ENCODE assay signal across 8 cellular contexts in genomic region chr9:132407196-132407595, GRCh38. TPM values are rescaled to one million over a fixed set of nuclear protein-coding genes. Genes with fewer than 3 reads are reported as not detected.
DNase-seq lines count a peak whose midpoint lies in the region; ATAC-seq lines count a peak whose summit lies in the region.

No MANE protein-coding gene starts in this region.

- H3K27me3 Mint-ChIP-seq in T-helper 2 cell treated with Interferon-gamma antibody and Interleukin-4, amounts not matched to agents 5 μg/mL and 100 μg/mL, for 36 hours (ENCODE audit: low read depth): peaks cover 29% of the 10 kb centered on the region
- peaks cover 16% of the 10 kb centered on the region for H3K27me3 Mint-ChIP-seq in activated CD4-positive, alpha-beta memory T cell treated with anti-CD3 and anti-CD28 coated beads for 36 hours
- H3K27me3 Mint-ChIP-seq in immature natural killer cell (ENCODE audit: low read depth in 3 of 3): peaks cover 18 to 25% (median 21%) of the 10 kb centered on the region in 3 donors
- H3K27me3 Mint-ChIP-seq in stimulated activated naive B cell treated with anti-CD40 and anti-IgM and Interleukin-4, amounts not matched to agents 10 μg/mL and 1 μg/mL and 100 μg/mL, for 72 hours: peaks cover 3 to 13% of the 10 kb centered on the region in 2 donors

- H3K36me3 Mint-ChIP-seq in T-helper 2 cell treated with Interferon-gamma antibody and Interleukin-4, amounts not matched to agents 5 μg/mL and 100 μg/mL, for 36 hours (ENCODE audit: low read depth): peaks cover 24% of the 10 kb centered on the region
- H3K36me3 Mint-ChIP-seq in activated CD4-positive, alpha-beta memory T cell treated with anti-CD3 and anti-CD28 coated beads for 36 hours: peaks cover 19% of the 10 kb centered on the region
- H3K36me3 Mint-ChIP-seq in immature natural killer cell: peaks cover 4 to 8% (median 4%) of the 10 kb centered on the region in 3 donors
- H3K36me3 Mint-ChIP-seq in stimulated activated naive B cell treated with anti-CD40 and anti-IgM and Interleukin-4, amounts not matched to agents 10 μg/mL and 1 μg/mL and 100 μg/mL, for 72 hours: peaks cover 13 to 28% of the 10 kb centered on the region in 2 donors

- H3K4me3 Mint-ChIP-seq in T-helper 2 cell treated with Interferon-gamma antibody and Interleukin-4, amounts not matched to agents 5 μg/mL and 100 μg/mL, for 36 hours: peak overlapping the region; percentile 74
- peak overlapping the region; percentile 94 for H3K4me3 Mint-ChIP-seq in activated CD4-positive, alpha-beta memory T cell treated with anti-CD3 and anti-CD28 coated beads for 36 hours
- peak overlapping the region; percentile 87 to 96 (median 93) for H3K4me3 Mint-ChIP-seq in immature natural killer cell
- peak overlapping the region; percentile 91 for H3K4me3 Mint-ChIP-seq in stimulated activated naive B cell treated with anti-CD40 and anti-IgM and Interleukin-4, amounts not matched to agents 10 μg/mL and 1 μg/mL and 100 μg/mL, for 72 hours

- H3K9me3 Mint-ChIP-seq in T-helper 2 cell treated with Interferon-gamma antibody and Interleukin-4, amounts not matched to agents 5 μg/mL and 100 μg/mL, for 36 hours: no peaks in the 10 kb centered on the region
- no peaks in the 10 kb centered on the region for H3K9me3 Mint-ChIP-seq in activated CD4-positive, alpha-beta memory T cell treated with anti-CD3 and anti-CD28 coated beads for 36 hours
- no peaks in the 10 kb centered on the region for H3K9me3 Mint-ChIP-seq in immature natural killer cell
- no peaks in the 10 kb centered on the region for H3K9me3 Mint-ChIP-seq in stimulated activated naive B cell treated with anti-CD40 and anti-IgM and Interleukin-4, amounts not matched to agents 10 μg/mL and 1 μg/mL and 100 μg/mL, for 72 hours

- intact Hi-C loops in activated CD4-positive, alpha-beta memory T cell treated with anti-CD3 and anti-CD28 coated beads for 36 hours (cut with micrococcal nuclease): loop anchor here (5.0 to 10.0 kb wide), 3 partner anchors 265 to 538 kb away; partner anchors contain the start of genes GTF3C4 and TSC1

- no peak for ATAC-seq in stimulated activated naive B cell treated with anti-CD40 and anti-IgM and Interleukin-4, amounts not matched to agents 10 μg/mL and 1 μg/mL and 100 μg/mL, for 72 hours (replicated peaks)
- ATAC-seq in HG02623 (IDR thresholded peaks at IDR 0.05; ENCODE audit: unreplicated experiment): no peak

- POLR2A ChIA-PET in activated CD4-positive, alpha-beta memory T cell treated with anti-CD3 and anti-CD28 coated beads for 36 hours (lab: Charles Lee): interaction anchor here (1.0 kb wide), 1 partner anchor 53 kb away, joined by 3 read pairs; the partner anchor contains the start of gene SETX

- DNase-seq in T-helper 2 cell treated with Interferon-gamma antibody and Interleukin-4, amounts not matched to agents 5 μg/mL and 100 μg/mL, for 36 hours (ENCODE audit: low spot score): no peak
- DNase-seq in T-helper 2 cell (no peak), immature natural killer cell (no peak), Kasumi-1 (lab: John Stamatoyannopoulos, UW) (no peak), HuH-7.5 (ENCODE audit: low spot score) (no peak)
- no peak for DNase-seq in activated CD4-positive, alpha-beta memory T cell treated with anti-CD3 and anti-CD28 coated beads for 36 hours
- no peak for DNase-seq in stimulated activated naive B cell treated with anti-CD40 and anti-IgM and Interleukin-4, amounts not matched to agents 10 μg/mL and 1 μg/mL and 100 μg/mL, for 72 hours

- H3K4me1 Mint-ChIP-seq in T-helper 2 cell treated with Interferon-gamma antibody and Interleukin-4, amounts not matched to agents 5 μg/mL and 100 μg/mL, for 36 hours (ENCODE audit: low read depth): peaks cover 38% of the 10 kb centered on the region
- H3K4me1 Mint-ChIP-seq in activated CD4-positive, alpha-beta memory T cell treated with anti-CD3 and anti-CD28 coated beads for 36 hours (ENCODE audit: low read depth): peaks cover 52% of the 10 kb centered on the region
- H3K4me1 Mint-ChIP-seq in immature natural killer cell: peaks cover 48 to 63% of the 10 kb centered on the region in 2 donors
- H3K4me1 Mint-ChIP-seq in stimulated activated naive B cell treated with anti-CD40 and anti-IgM and Interleukin-4, amounts not matched to agents 10 μg/mL and 1 μg/mL and 100 μg/mL, for 72 hours: peaks cover 41 to 56% of the 10 kb centered on the region in 2 donors

- CTCF ChIA-PET in activated CD4-positive, alpha-beta memory T cell treated with anti-CD3 and anti-CD28 coated beads for 36 hours (lab: Charles Lee): no interaction called here

- peak overlapping the region; percentile 94 for H3K27ac Mint-ChIP-seq in T-helper 2 cell treated with Interferon-gamma antibody and Interleukin-4, amounts not matched to agents 5 μg/mL and 100 μg/mL, for 36 hours
- H3K27ac Mint-ChIP-seq in activated CD4-positive, alpha-beta memory T cell treated with anti-CD3 and anti-CD28 coated beads for 36 hours: peak overlapping the region; percentile 90
- peak overlapping the region; percentile 84 to 94 (median 90) for H3K27ac Mint-ChIP-seq in immature natural killer cell
- peak overlapping the region; percentile 92 for H3K27ac Mint-ChIP-seq in stimulated activated naive B cell treated with anti-CD40 and anti-IgM and Interleukin-4, amounts not matched to agents 10 μg/mL and 1 μg/mL and 100 μg/mL, for 72 hours

RNA-seq across cellular contexts. Expression of gene TTF1, which starts 0.6 kb away (rescaled TPM):
- 10 to 100 TPM; 31.0 to 33.7 TPM for total RNA-seq in activated CD4-positive, alpha-beta memory T cell treated with anti-CD3 and anti-CD28 coated beads for 36 hours
- 1 to 10 TPM; 1.5 to 6.8 (median 6.5) TPM for polyA plus RNA-seq in immature natural killer cell

RNA-seq across cellular contexts. Expression of gene CFAP77, which starts 2.8 kb away (rescaled TPM):
- total RNA-seq in activated CD4-positive, alpha-beta memory T cell treated with anti-CD3 and anti-CD28 coated beads for 36 hours: not detected
- polyA plus RNA-seq in immature natural killer cell: not detected

RNA-seq across cellular contexts. Expression of gene SETX, which starts 52.4 kb away (rescaled TPM):
- 10 to 100 TPM; 41.6 to 42.3 TPM for total RNA-seq in activated CD4-positive, alpha-beta memory T cell treated with anti-CD3 and anti-CD28 coated beads for 36 hours
- 10 to 100 TPM; 22.9 to 55.9 (median 27.6) TPM for polyA plus RNA-seq in immature natural killer cell
